22 cellular contexts compared by ENCODE assay signal in the genomic region with DNA sequence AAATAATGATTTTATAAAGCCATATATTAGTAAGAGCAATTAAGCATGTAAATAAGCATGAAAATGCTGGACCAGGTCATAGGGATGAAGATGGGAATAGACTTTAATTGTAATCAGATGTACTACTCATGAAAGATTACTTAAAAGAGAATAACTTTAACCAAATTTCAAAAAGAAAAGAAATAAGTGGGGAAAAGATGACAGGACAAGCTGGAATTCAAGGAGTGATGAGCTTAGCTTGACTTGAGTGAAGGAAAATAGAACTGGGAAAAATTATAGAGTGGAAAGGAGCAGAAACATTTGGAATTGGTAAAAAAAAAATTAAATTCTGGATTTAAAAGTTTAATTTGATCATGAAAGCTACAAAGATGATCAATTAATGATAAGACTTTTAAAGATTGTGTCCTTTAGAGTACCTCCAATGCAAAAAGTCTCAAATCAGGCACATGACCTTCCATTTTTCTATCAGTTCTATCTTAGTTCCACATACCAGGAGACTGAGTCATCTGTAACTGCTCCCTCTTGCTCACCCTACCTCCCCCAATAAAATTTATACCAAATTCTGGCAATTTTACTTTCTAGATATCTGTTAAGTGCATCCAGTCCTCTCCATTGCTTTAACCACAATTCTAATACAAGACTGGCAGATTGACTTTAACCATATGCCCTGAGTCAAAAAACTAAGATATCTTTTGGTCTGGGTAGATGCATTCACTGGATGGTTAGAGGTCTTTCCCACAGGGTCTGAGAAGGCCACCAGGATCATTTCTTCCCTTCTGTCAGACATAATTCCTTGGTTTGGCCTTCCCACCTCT. TPM values are rescaled to one million over a fixed set of nuclear protein-coding genes. Genes with fewer than 3 reads are reported as not detected.
DNase-seq lines count a peak whose midpoint lies in the region; TF ChIP-seq lines count a peak whose summit lies in the region.
"Had no signal": no experiment of that assay in that cellular context is flagged by ENCODE, and none has a peak within 500 bp of the region (broad histone marks: within the 10 kb centered on the region; RNA-seq: fewer than 3 reads in every experiment).

No MANE protein-coding gene starts in this region.

- peak overlapping the region; percentile 85 for H3K27ac ChIP-seq in epithelial cell of prostate
- peak overlapping the region; percentile 76 for H3K27ac ChIP-seq in smooth muscle cell (ENCODE audit: low read depth)
- H3K27ac ChIP-seq: prostate gland, thyroid gland had no signal

- DNase-seq in GM03348 (ENCODE audit: low spot score), result peak; percentile 55
- peak; percentile 84 for DNase-seq in RPMI7951 (ENCODE audit: low read depth)
- no peak for DNase-seq in epithelial cell of prostate (ENCODE audit: low read depth, low spot score)
- no peak for DNase-seq in smooth muscle cell (lab: John Stamatoyannopoulos, UW; ENCODE audit: unreplicated experiment)
- no peak for DNase-seq in GM20000 (ENCODE audit: low spot score)
- DNase-seq in T-helper 9 cell, result no peak
- DNase-seq in effector CD4-positive, alpha-beta T cell, result no peak
- DNase-seq: activated CD4-positive, alpha-beta T cell treated with anti-CD3 and anti-CD28 coated beads for 36 hours; activated CD8-positive, alpha-beta memory T cell treated with anti-CD3 and anti-CD28 coated beads, Interleukin-2, amount 50 U/mL, for 48 hours; activated gamma-delta T cell treated with Interleukin-2 at 50 U/mL for 16 hours; anterior cingulate cortex; DND-41; heart left ventricle; kidney; mesendoderm; natural killer cell; NCI-H2029 treated with DMSO at 0.1 percent for 48 hours; NCI-H524 treated with DMSO at 0.1 percent for 48 hours; stimulated activated CD4-positive, alpha-beta T cell treated with anti-CD3 and anti-CD28 coated beads, Interleukin-12 subunit alpha, Interleukin-12 subunit beta, amount 100 ng/mL, for 4 hours; thyroid gland had no signal

- no peaks in the 10 kb centered on the region for H3F3A ChIP-seq in smooth muscle cell (ENCODE audit: low read depth)

- TF ChIP-seq CTCF in smooth muscle cell (IDR thresholded peaks at IDR 0.05; ENCODE audit: borderline replicate concordance, insufficient read depth, poor library complexity, severe bottlenecking) (no peak), GM20000 (IDR thresholded peaks at IDR 0.05; ENCODE audit: extremely low read depth, missing control alignments) (no peak)

- H3K4me3 ChIP-seq in smooth muscle cell, result no peak overlapping the region
- H3K4me3 ChIP-seq: heart left ventricle, prostate gland, thyroid gland had no signal

- H4K20me1 ChIP-seq in smooth muscle cell (ENCODE audit: low read depth), result no peaks in the 10 kb centered on the region

- no peaks in the 10 kb centered on the region for H3K27me3 ChIP-seq in smooth muscle cell (ENCODE audit: low read depth)
- H3K27me3 ChIP-seq: heart left ventricle, thyroid gland had no signal

- H3K36me3 ChIP-seq in smooth muscle cell (ENCODE audit: low read depth), result no peaks in the 10 kb centered on the region
- H3K36me3 ChIP-seq: heart left ventricle, prostate gland, thyroid gland had no signal

- no peaks in the 10 kb centered on the region for H3K4me1 ChIP-seq in smooth muscle cell (ENCODE audit: low read depth)
- H3K4me1 ChIP-seq: prostate gland, thyroid gland had no signal

- no peaks in the 10 kb centered on the region for H3K79me2 ChIP-seq in smooth muscle cell (ENCODE audit: low read depth)

- no peaks in the 10 kb centered on the region for H3K9me3 ChIP-seq in smooth muscle cell (replicated peaks; ENCODE audit: low read depth)
- H3K9me3 ChIP-seq: prostate gland, thyroid gland had no signal

- no peak overlapping the region for H3K4me2 ChIP-seq in smooth muscle cell

- no peak overlapping the region for H2AFZ ChIP-seq in smooth muscle cell (ENCODE audit: low read depth)

- H3K9ac ChIP-seq in smooth muscle cell (ENCODE audit: low read depth), result no peak overlapping the region

RNA-seq across cellular contexts. Expression of gene SLIT2, which starts 56.4 kb away (rescaled TPM):
- total RNA-seq in RPMI7951 (2014; rRNA removed; shearing (Covaris generic)), result 12.7 and 13.8 TPM in 2 replicates
- 37.1 and 37.2 TPM in 2 replicates for total RNA-seq in smooth muscle cell
- 22.6 and 29.4 TPM in 2 replicates for polyA plus RNA-seq in smooth muscle cell
- total RNA-seq: activated CD4-positive, alpha-beta T cell treated with anti-CD3 and anti-CD28 coated beads for 36 hours; HepG2; natural killer cell had no signal

Comparison
In these comparisons a context has a peak if more than half of its experiments do, and no peak if none do; other contexts are left out.
1. DNase-seq: peak in GM03348 (single experiment) and RPMI7951 (single experiment); none in epithelial cell of prostate (single experiment), smooth muscle cell (single experiment), GM20000 (single experiment), T-helper 9 cell (single experiment) and effector CD4-positive, alpha-beta T cell (single experiment).